In the genomic region with DNA sequence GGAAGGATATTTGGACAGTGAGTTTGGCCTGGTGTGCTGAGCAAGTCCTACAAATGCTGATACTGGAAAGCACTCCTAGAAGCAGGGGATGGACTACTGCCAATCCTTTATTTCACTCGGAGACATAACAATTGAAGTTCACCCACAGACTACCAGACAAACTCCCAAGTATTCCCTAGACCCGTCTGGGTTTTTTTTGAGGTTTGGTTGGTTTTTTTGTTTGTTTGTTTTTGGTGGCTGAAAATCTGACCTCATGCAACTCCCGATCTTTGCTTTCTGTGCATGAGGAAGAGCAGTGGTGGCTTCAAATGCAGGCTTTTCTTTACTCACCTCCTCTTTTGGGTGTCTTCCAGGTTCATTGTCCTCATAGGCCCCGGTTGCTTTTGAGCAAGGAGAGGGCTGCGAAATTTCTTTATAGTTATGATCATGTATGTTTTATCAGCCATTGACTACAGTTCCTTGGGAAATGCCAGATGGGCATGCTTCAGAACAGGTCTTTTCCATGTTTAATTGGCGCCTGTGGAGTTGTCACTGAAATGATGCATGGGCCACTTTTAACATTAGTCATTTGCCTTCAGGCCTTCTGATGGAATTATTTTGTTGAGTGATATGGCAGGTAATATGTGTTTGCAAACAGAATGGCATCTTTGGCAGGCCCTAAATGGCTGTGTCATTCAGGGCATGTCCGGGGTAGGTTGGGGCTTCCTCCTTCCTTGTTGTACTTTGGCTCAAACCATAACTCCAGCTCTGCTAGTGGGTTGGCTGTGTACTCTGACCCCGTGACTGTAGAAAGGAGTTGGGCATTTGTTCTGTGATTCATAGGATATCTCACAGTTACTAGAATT, we compare ENCODE assay signal across 8 cellular contexts. TPM values are rescaled to one million over a fixed set of nuclear protein-coding genes. Genes with fewer than 3 reads are reported as not detected.
DNase-seq lines count a peak whose midpoint lies in the region; ATAC-seq, FAIRE-seq and TF ChIP-seq lines count a peak whose summit lies in the region.

No MANE protein-coding gene starts in this region.

- H3K27ac ChIP-seq in KOPT-K1 (ENCODE audit: low read depth, low read length, poor library complexity, severe bottlenecking) (peak overlapping the region; percentile 25), gastroesophageal sphincter (no peak overlapping the region), adrenal gland (no peak overlapping the region)

- TF ChIP-seq EP300 in gastroesophageal sphincter (IDR thresholded peaks at IDR 0.05) = no peak

- ATAC-seq in gastroesophageal sphincter = no peak
- no peak for ATAC-seq in GM18861 (IDR thresholded peaks at IDR 0.05; ENCODE audit: unreplicated experiment)

- peaks cover 0 to 16% (median 0%) of the 10 kb centered on the region in 3 donors for H3K4me1 ChIP-seq in gastroesophageal sphincter
- H3K4me1 ChIP-seq in adrenal gland (replicated peaks in 1 of 2) = peaks cover 4 to 6% of the 10 kb centered on the region in 2 donors

- no peak for DNase-seq in GM12891 (ENCODE audit: insufficient read length, low spot score)
- peak; percentile 83 for DNase-seq in astrocyte of the hippocampus (ENCODE audit: low read depth, low spot score)
- DNase-seq in adrenal gland = no peak
- DNase-seq in NCI-H510A (lab: John Stamatoyannopoulos, UW) = no peak

- H3K27me3 Mint-ChIP-seq in nephron (ENCODE audit: low read depth) = no peaks in the 10 kb centered on the region

- no peak overlapping the region for H3K4me3 ChIP-seq in gastroesophageal sphincter
- H3K4me3 ChIP-seq in adrenal gland = no peak overlapping the region

- TF ChIP-seq POLR2A in GM12891 (IDR thresholded peaks at IDR 0.05; ENCODE audit: low read depth, low read length) = no peak
- TF ChIP-seq POLR2A in gastroesophageal sphincter (IDR thresholded peaks at IDR 0.05) = no peak
- TF ChIP-seq POLR2A in adrenal gland (IDR thresholded peaks at IDR 0.05) = no peak

- H3K9me3 Mint-ChIP-seq in nephron = no peaks in the 10 kb centered on the region

- intact Hi-C loops in adrenal gland (cut with DNase I) = no loop called here

- peak; percentile 63 for FAIRE-seq in GM12891 (lab: Jason Lieb, UNC)

- H3K27me3 ChIP-seq in gastroesophageal sphincter (no peaks in the 10 kb centered on the region), adrenal gland (no peaks in the 10 kb centered on the region)

- H3K4me1 Mint-ChIP-seq in nephron = peaks cover 39% of the 10 kb centered on the region

- H3K27ac Mint-ChIP-seq in nephron = peak overlapping the region in 2 of 3 experiments; percentile 17 to 23

- H3K36me3 Mint-ChIP-seq in nephron (ENCODE audit: low read depth) = no peaks in the 10 kb centered on the region

- TF ChIP-seq CTCF in nephron (IDR thresholded peaks at IDR 0.05; ENCODE audit: unreplicated experiment in 3 of 3) = no peak
- no peak for TF ChIP-seq CTCF in gastroesophageal sphincter (IDR thresholded peaks at IDR 0.05)
- no peak for TF ChIP-seq CTCF in adrenal gland (IDR thresholded peaks at IDR 0.05)

- H3K4me3 Mint-ChIP-seq in nephron = peak overlapping the region; percentile 90 to 91 (median 90)

- H3K36me3 ChIP-seq in KOPT-K1 (ENCODE audit: insufficient read depth, low read length) (no peaks in the 10 kb centered on the region), gastroesophageal sphincter (no peaks in the 10 kb centered on the region), adrenal gland (replicated peaks in 1 of 2) (no peaks in the 10 kb centered on the region)

- 70 to 80% methylated on average over 6 to 8 of the region's 8 CpGs for WGBS in gastroesophageal sphincter (ENCODE audit: low coverage in 1 of 2), 2 donors
- 59 to 63% (median 62%) methylated on average over 6 to 8 of the region's 8 CpGs for WGBS in adrenal gland, 4 donors

- H3K9me3 ChIP-seq in KOPT-K1 (ENCODE audit: insufficient read depth, low read length, poor library complexity, severe bottlenecking) (no peaks in the 10 kb centered on the region), gastroesophageal sphincter (no peaks in the 10 kb centered on the region), adrenal gland (replicated peaks in 1 of 3) (no peaks in the 10 kb centered on the region)

TF ChIP-seq in GM12891, 5 proteins besides CTCF, POLR2A, EP300 and RAD21:
- TF ChIP-seq PAX5 (IDR thresholded peaks at IDR 0.05; ENCODE audit: insufficient read depth, low read length, severe bottlenecking) (no peak), SPI1 (IDR thresholded peaks at IDR 0.05; ENCODE audit: low read depth, low read length) (no peak), POLR2AphosphoS5 (IDR thresholded peaks at IDR 0.05; ENCODE audit: low read depth, low read length) (no peak), TAF1 (IDR thresholded peaks at IDR 0.05; ENCODE audit: low read depth, low read length) (no peak), POU2F2 (IDR thresholded peaks at IDR 0.05; ENCODE audit: low read depth, low read length) (no peak)

RNA-seq across cellular contexts. Expression of a gene that starts 1.9 kb away (rescaled TPM):
- 0.27 TPM for polyA plus RNA-seq in GM12891 (2012; ENCODE audit: low read depth, missing spikeins)
- total RNA-seq in gastroesophageal sphincter (1 to 10 TPM in 1 of 4 donors, under 1 TPM in 3; 0.40 to 1.1 (median 0.50) TPM), adrenal gland (under 1 TPM; 0.19 to 0.77 (median 0.39) TPM)
- under 1 TPM; 0.07 to 0.44 (median 0.16) TPM for polyA plus RNA-seq in adrenal gland
